8 cellular contexts compared by ENCODE assay signal in genomic region chr5:139574641-139575312, GRCh38. TPM values are rescaled to one million over a fixed set of nuclear protein-coding genes. Genes with fewer than 3 reads are reported as not detected.
A peak's percentile ranks its signal among the peaks of the same experiment; 100 is the strongest.
DNase-seq lines count a peak whose midpoint lies in the region; ATAC-seq and TF ChIP-seq lines count a peak whose summit lies in the region.

No MANE protein-coding gene starts in this region.

- no peak overlapping the region for H3K4me3 Mint-ChIP-seq in activated CD4-positive, alpha-beta T cell treated with anti-CD3 and anti-CD28 coated beads, Interleukin-2, amount 10 ng/mL, durations not matched to agents 24 days and 14 days

- peaks cover 98% of the 10 kb centered on the region for H3K79me2 ChIP-seq in Loucy (ENCODE audit: insufficient read depth, low read length)

- H3K9me2 ChIP-seq in Loucy (replicated peaks; ENCODE audit: low read depth, low read length), result no peaks in the 10 kb centered on the region

- intact Hi-C loops in activated CD4-positive, alpha-beta T cell treated with anti-CD3 and anti-CD28 coated beads, Interleukin-2, amount 10 ng/mL, durations not matched to agents 24 days and 14 days (cut with micrococcal nuclease), result loop anchor here (1.0 to 2.0 kb wide), 2 partner anchors 9 to 62 kb away; no protein-coding TSS in a partner anchor
- intact Hi-C loops in ascending aorta (cut with DNase I), result no loop called here

- H2AFZ ChIP-seq in Loucy (ENCODE audit: low read length), result no peak overlapping the region

- no peak overlapping the region for H3K27ac ChIP-seq in ascending aorta

- DNase-seq in activated CD4-positive, alpha-beta T cell treated with anti-CD3 and anti-CD28 coated beads, Interleukin-2, amount 10 ng/mL, durations not matched to agents 24 days and 14 days, result peak; percentile 76
- no peak for DNase-seq in activated CD4-positive, alpha-beta T cell treated with anti-CD3 and anti-CD28 coated beads, Interleukin-2, amount 50 U/mL, for 4 hours
- DNase-seq in ascending aorta (ENCODE audit: low spot score in 2 of 2), result no peak
- peak; percentile 51 for DNase-seq in iris pigment epithelial cell (ENCODE audit: low read depth)
- no peak for DNase-seq in GM19240 (ENCODE audit: insufficient read length, low spot score)

- no peaks in the 10 kb centered on the region for H3K9me3 Mint-ChIP-seq in activated CD4-positive, alpha-beta T cell treated with anti-CD3 and anti-CD28 coated beads, Interleukin-2, amount 10 ng/mL, durations not matched to agents 24 days and 14 days

- H3K4me1 ChIP-seq in Loucy (ENCODE audit: insufficient read depth, low read length, poor library complexity, severe bottlenecking), result peaks cover 28% of the 10 kb centered on the region
- peaks cover 0 to 17% of the 10 kb centered on the region in 2 donors for H3K4me1 ChIP-seq in ascending aorta

- H3K9me3 ChIP-seq in Loucy (ENCODE audit: insufficient read depth, low read depth, low read length), result no peaks in the 10 kb centered on the region
- H3K9me3 ChIP-seq in ascending aorta, result no peaks in the 10 kb centered on the region

- H3K27ac Mint-ChIP-seq in activated CD4-positive, alpha-beta T cell treated with anti-CD3 and anti-CD28 coated beads, Interleukin-2, amount 10 ng/mL, durations not matched to agents 24 days and 14 days, result peak overlapping the region; percentile 68

- no peaks in the 10 kb centered on the region for H3K27me3 Mint-ChIP-seq in activated CD4-positive, alpha-beta T cell treated with anti-CD3 and anti-CD28 coated beads, Interleukin-2, amount 10 ng/mL, durations not matched to agents 24 days and 14 days

- ATAC-seq in HG03175 (IDR thresholded peaks at IDR 0.05; ENCODE audit: unreplicated experiment) (no peak), HG03469 (IDR thresholded peaks at IDR 0.05; ENCODE audit: unreplicated experiment) (no peak)

- H3K36me3 ChIP-seq in Loucy (ENCODE audit: insufficient read depth, low read length) (peaks cover 24% of the 10 kb centered on the region; the same call in 1 of the 2 replicates), ascending aorta (peaks cover 0 to 6% of the 10 kb centered on the region in 2 donors)

- peaks cover 84% of the 10 kb centered on the region for H4K20me1 ChIP-seq in Loucy (ENCODE audit: insufficient read depth, low read length, poor library complexity, severe bottlenecking)

- H3K4me2 ChIP-seq in Loucy (ENCODE audit: low read depth, low read length, poor library complexity, severe bottlenecking), result peak overlapping the region; percentile 18

- 0 out of 2 replicates have a peak, but pooled peaks cover 6% of the 10 kb centered on the region for H3F3A ChIP-seq in Loucy (ENCODE audit: low read depth)

- H3K9ac ChIP-seq in Loucy (ENCODE audit: low read depth, low read length, poor library complexity, severe bottlenecking), result no peak overlapping the region

- H3K4me1 Mint-ChIP-seq in activated CD4-positive, alpha-beta T cell treated with anti-CD3 and anti-CD28 coated beads, Interleukin-2, amount 10 ng/mL, durations not matched to agents 24 days and 14 days, result peaks cover 58% of the 10 kb centered on the region

- H3K27me3 ChIP-seq in Loucy (ENCODE audit: insufficient read depth, low read length, poor library complexity, severe bottlenecking) (no peaks in the 10 kb centered on the region), ascending aorta (no peaks in the 10 kb centered on the region)

- H3K36me3 Mint-ChIP-seq in activated CD4-positive, alpha-beta T cell treated with anti-CD3 and anti-CD28 coated beads, Interleukin-2, amount 10 ng/mL, durations not matched to agents 24 days and 14 days (ENCODE audit: low read depth), result peaks cover 28% of the 10 kb centered on the region

- H3K4me3 ChIP-seq in Loucy (ENCODE audit: low read length, poor library complexity, severe bottlenecking) (no peak overlapping the region), ascending aorta (no peak overlapping the region)

- TF ChIP-seq CTCF in Loucy (conservative IDR thresholded peaks at IDR 0.05; ENCODE audit: low read length) (peak; percentile 83), ascending aorta (IDR thresholded peaks at IDR 0.05) (peak in 2 of 3 experiments; percentile 40 to 56)

RNA-seq across cellular contexts. Expression of gene UBE2D2, which starts 13.6 kb away (rescaled TPM):
- 272 and 275 TPM in 2 replicates for total RNA-seq in activated CD4-positive, alpha-beta T cell treated with anti-CD3 and anti-CD28 coated beads, Interleukin-2, amount 10 ng/mL, durations not matched to agents 24 days and 14 days
- total RNA-seq in ascending aorta, result 65.9 TPM

Comparison
In these comparisons a context has a peak if more than half of its experiments do, and no peak if none do; other contexts are left out.
1. DNase-seq: peak in activated CD4-positive, alpha-beta T cell treated with anti-CD3 and anti-CD28 coated beads, Interleukin-2, amount 10 ng/mL, durations not matched to agents 24 days and 14 days (single experiment) and iris pigment epithelial cell (single experiment); none in activated CD4-positive, alpha-beta T cell treated with anti-CD3 and anti-CD28 coated beads, Interleukin-2, amount 50 U/mL, for 4 hours (0 of 2), ascending aorta (0 of 2) and GM19240 (single experiment).